16 cellular contexts compared by ENCODE assay signal in the genomic region with DNA sequence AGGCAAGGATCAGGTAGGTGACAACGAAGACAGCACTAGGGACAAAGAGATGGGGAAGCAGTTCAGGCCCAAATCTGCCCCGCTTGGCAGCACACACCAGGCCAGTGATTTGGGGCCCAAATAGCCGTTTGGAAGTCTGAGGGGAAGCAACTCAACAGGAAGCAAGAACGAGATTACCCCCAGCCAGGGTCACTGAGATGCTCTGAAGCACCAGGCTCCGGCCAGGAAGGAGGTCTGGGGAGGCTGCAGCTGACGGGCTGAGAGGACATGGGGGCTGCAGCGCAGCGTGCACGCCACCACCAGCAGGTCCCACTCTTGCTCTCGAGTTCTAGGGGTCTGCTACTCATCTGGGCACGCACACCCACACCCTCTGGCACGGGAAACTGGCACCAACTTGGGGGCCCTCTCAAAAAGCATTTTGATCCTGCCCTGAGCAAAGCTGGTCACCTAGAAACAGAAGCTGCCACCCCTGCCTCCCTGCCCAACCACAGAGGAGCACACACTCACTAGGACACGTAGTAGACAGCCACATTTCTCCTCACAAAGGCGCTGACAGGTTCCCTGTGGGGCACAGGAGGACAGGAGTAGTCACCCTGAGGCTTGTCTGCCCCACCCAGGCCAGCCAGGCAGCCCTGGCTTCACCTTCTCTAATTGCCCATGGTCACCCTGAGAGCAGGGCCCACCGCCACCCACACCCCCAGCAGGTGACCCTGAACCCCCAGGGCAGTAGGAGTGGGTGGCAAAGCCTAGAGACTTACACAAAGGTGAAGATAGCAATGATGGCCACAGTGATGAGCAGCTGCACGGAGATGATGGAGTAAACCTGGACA. TPM values are rescaled to one million over a fixed set of nuclear protein-coding genes. Genes with fewer than 3 reads are reported as not detected.
DNase-seq lines count a peak whose midpoint lies in the region; ATAC-seq, FAIRE-seq and TF ChIP-seq lines count a peak whose summit lies in the region.
"Had no signal": no experiment of that assay in that cellular context is flagged by ENCODE, and none has a peak within 500 bp of the region (broad histone marks: within the 10 kb centered on the region; RNA-seq: fewer than 3 reads in every experiment).

No MANE protein-coding gene starts in this region.

- no peak for TF ChIP-seq POLR2A in H54 (IDR thresholded peaks at IDR 0.05; ENCODE audit: low read depth, low read length)

- no peaks in the 10 kb centered on the region for H3K9me3 Mint-ChIP-seq in CD8-positive, alpha-beta T cell
- H3K9me3 Mint-ChIP-seq in naive B cell, result no peaks in the 10 kb centered on the region
- H3K9me3 Mint-ChIP-seq: activated B cell treated with CpG ODN at 0.5 μM for 24 hours; activated naive CD8-positive, alpha-beta T cell treated with anti-CD3 and anti-CD28 coated beads, Interleukin-2, amount 50 U/mL, for 24 hours had no signal

- no peak overlapping the region for H3K4me3 ChIP-seq in CD8-positive, alpha-beta T cell (ENCODE audit: low read depth, low read length)
- H3K4me3 ChIP-seq: MG63, psoas muscle had no signal

- H3K36me3 ChIP-seq in CD8-positive, alpha-beta T cell (ENCODE audit: insufficient read depth, low read length), result peaks cover 67% of the 10 kb centered on the region

- peaks cover 82% of the 10 kb centered on the region for H3K36me3 Mint-ChIP-seq in CD8-positive, alpha-beta T cell
- H3K36me3 Mint-ChIP-seq in naive B cell, result peaks cover 6 to 30% of the 10 kb centered on the region in 2 donors

- H3K27ac Mint-ChIP-seq in CD8-positive, alpha-beta T cell, result peak overlapping the region; percentile 46
- peak overlapping the region in 5 of 6 donors; percentile 13 to 74 (median 42) for H3K27ac Mint-ChIP-seq in naive B cell
- H3K27ac Mint-ChIP-seq: activated B cell treated with CpG ODN at 0.5 μM for 24 hours had no signal

- H3K4me1 ChIP-seq in CD8-positive, alpha-beta T cell (ENCODE audit: insufficient read depth, low read length), result peaks cover 19% of the 10 kb centered on the region

- TF ChIP-seq CTCF in 22Rv1 (IDR thresholded peaks at IDR 0.05), result no peak
- no peak for TF ChIP-seq CTCF in CD8-positive, alpha-beta T cell (IDR thresholded peaks at IDR 0.05)

- no peaks in the 10 kb centered on the region for H3K9me3 ChIP-seq in CD8-positive, alpha-beta T cell (ENCODE audit: low read length)
- H3K9me3 ChIP-seq: MG63, psoas muscle had no signal

- POLR2A ChIA-PET in CD8-positive, alpha-beta T cell (lab: Charles Lee), result interaction anchor here (1.1 kb wide), 1 partner anchor 13 kb away, joined by 3 read pairs; no protein-coding TSS in a partner anchor

- no peak for ATAC-seq in CD8-positive, alpha-beta T cell
- ATAC-seq in naive B cell (ENCODE audit: low read depth in 2 of 2) (no peak), GM18511 (IDR thresholded peaks at IDR 0.05; ENCODE audit: unreplicated experiment) (no peak)
- ATAC-seq: activated naive CD8-positive, alpha-beta T cell treated with anti-CD3 and anti-CD28 coated beads, Interleukin-2, amount 50 U/mL, for 24 hours; psoas muscle had no signal

- CTCF ChIA-PET in CD8-positive, alpha-beta T cell (lab: Charles Lee), result interaction anchor here (0.7 to 1.1 kb wide), 3 partner anchors 9 to 399 kb away, joined by 3 to 5 read pairs (median 4); a partner anchor contains a TSS

- intact Hi-C loops in CD8-positive, alpha-beta T cell (cut with DNase I, micrococcal nuclease), result loop anchor here in 1 of 2 experiments (10.0 kb wide), 1 partner anchor 606 kb away; a partner anchor contains a TSS

- no peak overlapping the region for H3K4me3 Mint-ChIP-seq in CD8-positive, alpha-beta T cell
- H3K4me3 Mint-ChIP-seq in naive B cell, result no peak overlapping the region
- H3K4me3 Mint-ChIP-seq: activated B cell treated with CpG ODN at 0.5 μM for 24 hours; activated naive CD8-positive, alpha-beta T cell treated with anti-CD3 and anti-CD28 coated beads, Interleukin-2, amount 50 U/mL, for 24 hours had no signal

- 0 out of 2 replicates have a peak overlapping the region, but pooled peaks have one; percentile 4 for H3K27ac ChIP-seq in 22Rv1
- H3K27ac ChIP-seq in CD8-positive, alpha-beta T cell (ENCODE audit: low read depth, low read length), result no peak overlapping the region
- H3K27ac ChIP-seq: psoas muscle had no signal

- no peak for FAIRE-seq in H54 (lab: Jason Lieb, UNC)
- FAIRE-seq: endometrium, frontal cortex, GM18507 had no signal

- H3K27me3 ChIP-seq in CD8-positive, alpha-beta T cell (ENCODE audit: insufficient read depth, low read length), result no peaks in the 10 kb centered on the region
- H3K27me3 ChIP-seq: MG63 had no signal

- H3K4me1 Mint-ChIP-seq in CD8-positive, alpha-beta T cell (ENCODE audit: low read depth), result peaks cover 28% of the 10 kb centered on the region
- H3K4me1 Mint-ChIP-seq in naive B cell, result peaks cover 38 to 74% (median 41%) of the 10 kb centered on the region in 3 donors

- H3K27me3 Mint-ChIP-seq in CD8-positive, alpha-beta T cell (ENCODE audit: low read depth), result no peaks in the 10 kb centered on the region
- H3K27me3 Mint-ChIP-seq in naive B cell, result no peaks in the 10 kb centered on the region
- H3K27me3 Mint-ChIP-seq: activated B cell treated with CpG ODN at 0.5 μM for 24 hours; activated naive CD8-positive, alpha-beta T cell treated with anti-CD3 and anti-CD28 coated beads, Interleukin-2, amount 50 U/mL, for 24 hours had no signal

- DNase-seq in CD8-positive, alpha-beta T cell, result peak in 1 of 7 experiments; percentile 16
- DNase-seq in naive B cell (no peak), H54 (ENCODE audit: insufficient read length, low spot score) (no peak), DMS 273 treated with DMSO at 0.1 percent for 48 hours (lab: John Stamatoyannopoulos, UW) (no peak)
- DNase-seq: activated B cell treated with CpG ODN at 0.5 μM for 24 hours; activated CD8-positive, alpha-beta memory T cell treated with anti-CD3 and anti-CD28 coated beads, Interleukin-2, amount 50 U/mL, for 48 hours; activated naive CD8-positive, alpha-beta T cell treated with anti-CD3 and anti-CD28 coated beads, Interleukin-2, amount 50 U/mL, for 24 hours; MG63; NCI-H187 treated with DMSO at 0.1 percent for 48 hours; NCI-H446 treated with DMSO at 0.1 percent for 48 hours had no signal

RNA-seq across cellular contexts. Expression of a gene that starts 8.4 kb away (rescaled TPM):
- 1 to 10 TPM; 7.1 to 7.2 TPM for total RNA-seq in CD8-positive, alpha-beta T cell
- 100 to 1,000 TPM in 5 of 6 donors, 10 to 100 TPM in 1; 99.4 to 143 (median 127) TPM for polyA plus RNA-seq in naive B cell (ENCODE audit: low read depth in 6 of 6)

RNA-seq across cellular contexts. Expression of a gene that starts 8.8 kb away (rescaled TPM):
- 10 to 100 TPM; 44.7 to 50.4 TPM for total RNA-seq in CD8-positive, alpha-beta T cell
- polyA plus RNA-seq in naive B cell (ENCODE audit: low read depth in 6 of 6), result 100 to 1,000 TPM in 2 of 6 donors, 10 to 100 TPM in 4; 80.7 to 109 (median 96.4) TPM

RNA-seq across cellular contexts. Expression of a gene that starts 13.6 kb away (rescaled TPM):
- total RNA-seq in CD8-positive, alpha-beta T cell, result 10 to 100 TPM; 80.8 to 86.7 TPM
- 100 to 1,000 TPM in 4 of 6 donors, 10 to 100 TPM in 2; 72.6 to 137 (median 108) TPM for polyA plus RNA-seq in naive B cell (ENCODE audit: low read depth in 6 of 6)

RNA-seq across cellular contexts. Expression of a gene that starts 17.9 kb away (rescaled TPM):
- total RNA-seq in CD8-positive, alpha-beta T cell, result 1 to 10 TPM; 2.2 to 2.5 TPM
- polyA plus RNA-seq in naive B cell (ENCODE audit: low read depth in 6 of 6), result 1 to 10 TPM in 1 of 6 donors, under 1 TPM in 4, not detected in 1; 0.18 to 1.8 (median 0.33) TPM
- total RNA-seq: frontal cortex had no signal
